ENCODE assay signal across 9 cellular contexts in genomic region chr15:89377842-89378698, GRCh38. TPM values are rescaled to one million over a fixed set of nuclear protein-coding genes. Genes with fewer than 3 reads are reported as not detected.
A peak's percentile ranks its signal among the peaks of the same experiment; 100 is the strongest.
DNase-seq lines count a peak whose midpoint lies in the region; ATAC-seq and TF ChIP-seq lines count a peak whose summit lies in the region.
"Had no signal": no experiment of that assay in that cellular context is flagged by ENCODE, and none has a peak within 500 bp of the region (broad histone marks: within the 10 kb centered on the region; RNA-seq: fewer than 3 reads in every experiment).

No MANE protein-coding gene starts in this region.

- CTCF ChIA-PET in activated naive CD4-positive, alpha-beta T cell treated with anti-CD3 and anti-CD28 coated beads, Interleukin-2, amount 10 ng/mL, durations not matched to agents 7 days and 5 days (lab: Charles Lee), result interaction anchor here (1.1 to 5.9 kb wide), 5 partner anchors 10 to 31 kb away, joined by 3 to 47 read pairs (median 4); no protein-coding TSS in a partner anchor

- intact Hi-C loops in upper lobe of right lung (cut with DNase I), result no loop called here

- H3K36me3 ChIP-seq in endodermal cell (ENCODE audit: control insufficient read depth, insufficient read depth, low read length) (no peaks in the 10 kb centered on the region), upper lobe of right lung (no peaks in the 10 kb centered on the region)

- no peak overlapping the region for H3K27ac ChIP-seq in endodermal cell (ENCODE audit: low read depth, low read length)
- no peak overlapping the region for H3K27ac ChIP-seq in upper lobe of right lung

- peaks cover 4% of the 10 kb centered on the region for H3K4me1 Mint-ChIP-seq in activated naive CD4-positive, alpha-beta T cell treated with anti-CD3 and anti-CD28 coated beads, Interleukin-2, amount 10 ng/mL, durations not matched to agents 7 days and 5 days
- H3K4me1 Mint-ChIP-seq in endodermal cell, result peaks cover 3% of the 10 kb centered on the region
- H3K4me1 Mint-ChIP-seq in naive B cell, result peaks cover 6 to 15% (median 13%) of the 10 kb centered on the region in 3 donors

- no peaks in the 10 kb centered on the region for H3K4me1 ChIP-seq in endodermal cell (ENCODE audit: control insufficient read depth, insufficient read depth, low read length)
- H3K4me1 ChIP-seq in upper lobe of right lung, result peaks cover 10% of the 10 kb centered on the region

- H3K27me3 ChIP-seq in endodermal cell (ENCODE audit: control insufficient read depth, insufficient read depth, low read length, poor library complexity, severe bottlenecking) (peaks cover 100% of the 10 kb centered on the region), upper lobe of right lung (peaks cover 83% of the 10 kb centered on the region)

- H3K4me3 ChIP-seq in endodermal cell (ENCODE audit: low read length) (no peak overlapping the region), upper lobe of right lung (peak overlapping the region; percentile 35)

- peak; percentile 13 to 18 for ATAC-seq in naive B cell (ENCODE audit: low read depth in 2 of 2)
- peak; percentile 36 for ATAC-seq in upper lobe of right lung
- no peak for ATAC-seq in HG02571 (IDR thresholded peaks at IDR 0.05; ENCODE audit: unreplicated experiment)

- TF ChIP-seq CTCF in endodermal cell (conservative IDR thresholded peaks at IDR 0.05) (no peak), upper lobe of right lung (IDR thresholded peaks at IDR 0.05) (no peak)

- H3K9me3 Mint-ChIP-seq in activated naive CD4-positive, alpha-beta T cell treated with anti-CD3 and anti-CD28 coated beads, Interleukin-2, amount 10 ng/mL, durations not matched to agents 7 days and 5 days, result no peaks in the 10 kb centered on the region
- H3K9me3 Mint-ChIP-seq in endodermal cell (no peaks in the 10 kb centered on the region), naive B cell (peaks cover 0 to 3% (median 0%) of the 10 kb centered on the region in 7 donors)

- H3K9ac ChIP-seq in endodermal cell (ENCODE audit: extremely low read depth, low read length, poor library complexity, severe bottlenecking), result no peak overlapping the region

- no peaks in the 10 kb centered on the region for H3K36me3 Mint-ChIP-seq in activated naive CD4-positive, alpha-beta T cell treated with anti-CD3 and anti-CD28 coated beads, Interleukin-2, amount 10 ng/mL, durations not matched to agents 7 days and 5 days
- no peaks in the 10 kb centered on the region for H3K36me3 Mint-ChIP-seq in endodermal cell (ENCODE audit: low read depth)
- H3K36me3 Mint-ChIP-seq in naive B cell, result no peaks in the 10 kb centered on the region

- H3K27ac Mint-ChIP-seq in activated naive CD4-positive, alpha-beta T cell treated with anti-CD3 and anti-CD28 coated beads, Interleukin-2, amount 10 ng/mL, durations not matched to agents 7 days and 5 days, result peak overlapping the region; percentile 58
- H3K27ac Mint-ChIP-seq in endodermal cell, result no peak overlapping the region
- H3K27ac Mint-ChIP-seq in naive B cell, result peak overlapping the region in 4 of 6 donors; percentile 33 to 82 (median 56)

- H3K9me3 ChIP-seq in endodermal cell (ENCODE audit: control insufficient read depth, low read length) (no peaks in the 10 kb centered on the region), upper lobe of right lung (no peaks in the 10 kb centered on the region)

- 62 to 84% methylated on average over 22 to 57 of the region's 57 CpGs for WGBS in endodermal cell (ENCODE audit: insufficient coverage in 1 of 2, insufficient read length in 1 of 2), 2 experiments

- peaks cover 93% of the 10 kb centered on the region for H3K27me3 Mint-ChIP-seq in activated naive CD4-positive, alpha-beta T cell treated with anti-CD3 and anti-CD28 coated beads, Interleukin-2, amount 10 ng/mL, durations not matched to agents 7 days and 5 days
- H3K27me3 Mint-ChIP-seq in endodermal cell (ENCODE audit: insufficient read depth) (peaks cover 100% of the 10 kb centered on the region), naive B cell (peaks cover 84% of the 10 kb centered on the region in 3 donors)

- H3K4me3 Mint-ChIP-seq in activated naive CD4-positive, alpha-beta T cell treated with anti-CD3 and anti-CD28 coated beads, Interleukin-2, amount 10 ng/mL, durations not matched to agents 7 days and 5 days, result peak overlapping the region; percentile 57
- H3K4me3 Mint-ChIP-seq in endodermal cell (peak overlapping the region; percentile 43), naive B cell (peak overlapping the region; percentile 72 to 88 (median 80))

- DNase-seq in activated naive CD4-positive, alpha-beta T cell treated with anti-CD3 and anti-CD28 coated beads, Interleukin-2, amount 10 ng/mL, durations not matched to agents 7 days and 5 days, result no peak
- DNase-seq in activated naive CD4-positive, alpha-beta T cell treated with Interleukin-2 at 50 U/mL for 16 hours, result no peak
- peak; percentile 78 for DNase-seq in endodermal cell
- DNase-seq in naive B cell, result no peak
- no peak for DNase-seq in upper lobe of right lung
- DNase-seq in NOMO-1 (lab: John Stamatoyannopoulos, UW; ENCODE audit: unreplicated experiment in 2 of 2), result no peak
- no peak for DNase-seq in epidermal melanocyte (ENCODE audit: insufficient read length, low spot score)
- DNase-seq: NCI-H446 treated with DMSO at 0.1 percent for 48 hours had no signal

RNA-seq across cellular contexts. Expression of gene POLG, which starts 43.4 kb away (rescaled TPM):
- 10 to 100 TPM; 55.3 to 60.2 TPM for total RNA-seq in endodermal cell
- polyA plus RNA-seq in endodermal cell (2013, experiment 1 of 2), result 39.6 TPM
- 40.7 TPM for polyA plus RNA-seq in endodermal cell (2013, experiment 2 of 2)
- 10 to 100 TPM; 23.7 to 61.3 (median 28.5) TPM for polyA plus RNA-seq in naive B cell (ENCODE audit: low read depth in 6 of 6)
- total RNA-seq in upper lobe of right lung, result 56.6 TPM
